In the genomic region with DNA sequence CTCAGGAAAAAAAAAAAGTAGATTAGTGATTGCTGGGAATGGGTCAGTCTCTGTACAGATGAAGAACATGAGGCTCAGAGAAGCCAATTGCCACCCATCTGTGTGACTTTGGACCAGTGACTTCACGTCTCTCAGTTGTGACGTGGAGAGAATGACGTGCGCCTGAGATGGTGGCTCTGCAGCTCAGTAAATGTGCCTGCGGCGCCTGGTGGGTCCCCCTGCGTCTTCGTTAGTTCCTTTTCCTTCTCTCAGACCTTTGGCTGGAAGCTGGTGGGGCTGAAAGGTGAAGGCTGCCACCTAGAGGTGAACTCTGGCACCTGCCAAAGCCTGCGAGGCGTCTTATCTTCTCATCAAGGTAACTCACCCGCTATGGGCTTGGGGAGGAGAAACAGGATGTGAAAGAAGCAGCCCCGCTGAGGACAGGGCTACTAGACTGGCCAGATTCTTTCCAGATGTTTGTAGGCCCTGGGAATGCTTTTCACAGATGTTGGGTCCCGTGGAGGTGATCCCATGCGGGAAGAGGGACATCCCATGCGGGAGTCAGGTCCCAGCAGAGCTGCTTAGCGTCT, we compare ENCODE assay signal across 8 cellular contexts. TPM values are rescaled to one million over a fixed set of nuclear protein-coding genes. Genes with fewer than 3 reads are reported as not detected.
DNase-seq lines count a peak whose midpoint lies in the region; ATAC-seq and TF ChIP-seq lines count a peak whose summit lies in the region.

No MANE protein-coding gene starts in this region.

- peaks cover 6 to 11% of the 10 kb centered on the region in 2 donors for H3K4me1 Mint-ChIP-seq in natural killer cell
- H3K4me1 Mint-ChIP-seq in stimulated activated naive B cell treated with anti-CD40 and anti-IgM and Interleukin-4, amounts not matched to agents 10 μg/mL and 1 μg/mL and 100 μg/mL, for 72 hours = peaks cover 21 to 39% of the 10 kb centered on the region in 2 donors

- peak; percentile 84 for ATAC-seq in GM21825 (IDR thresholded peaks at IDR 0.05; ENCODE audit: unreplicated experiment)
- peak; percentile 93 to 96 (median 94) for ATAC-seq in natural killer cell
- peak; percentile 95 to 96 for ATAC-seq in stimulated activated naive B cell treated with anti-CD40 and anti-IgM and Interleukin-4, amounts not matched to agents 10 μg/mL and 1 μg/mL and 100 μg/mL, for 72 hours (replicated peaks)

- TF ChIP-seq CTCF in PC-9 (conservative IDR thresholded peaks at IDR 0.05) = peak; percentile 90
- peak; percentile 91 to 95 (median 91) for TF ChIP-seq CTCF in esophagus muscularis mucosa (IDR thresholded peaks at IDR 0.05)
- TF ChIP-seq CTCF in natural killer cell (IDR thresholded peaks at IDR 0.05) = peak; percentile 92

- H3K9me3 ChIP-seq in Karpas-422 (ENCODE audit: low read length) = no peaks in the 10 kb centered on the region
- no peaks in the 10 kb centered on the region for H3K9me3 ChIP-seq in PC-9 (ENCODE audit: insufficient read depth, low read depth)
- no peaks in the 10 kb centered on the region for H3K9me3 ChIP-seq in esophagus muscularis mucosa

- no peaks in the 10 kb centered on the region for H3K36me3 Mint-ChIP-seq in natural killer cell
- H3K36me3 Mint-ChIP-seq in stimulated activated naive B cell treated with anti-CD40 and anti-IgM and Interleukin-4, amounts not matched to agents 10 μg/mL and 1 μg/mL and 100 μg/mL, for 72 hours = no peaks in the 10 kb centered on the region

- no peak overlapping the region for H3K4me3 ChIP-seq in Karpas-422 (ENCODE audit: low read length)
- H3K4me3 ChIP-seq in PC-9 = peak overlapping the region; percentile 30; the same call in 1 of the 2 replicates
- peak overlapping the region; percentile 4 to 22 (median 12) for H3K4me3 ChIP-seq in esophagus muscularis mucosa

- H3K9me2 ChIP-seq in Karpas-422 (replicated peaks; ENCODE audit: insufficient read depth, low read length) (no peaks in the 10 kb centered on the region), PC-9 (ENCODE audit: insufficient read depth) (no peaks in the 10 kb centered on the region)

- CTCF ChIA-PET in PC-9 (lab: Charles Lee) = interaction anchor here (0.6 to 1.1 kb wide), 12 partner anchors 9 to 487 kb away, joined by 3 to 13 read pairs (median 4); a partner anchor contains a TSS

- H3K9me3 Mint-ChIP-seq in natural killer cell = no peaks in the 10 kb centered on the region
- H3K9me3 Mint-ChIP-seq in stimulated activated naive B cell treated with anti-CD40 and anti-IgM and Interleukin-4, amounts not matched to agents 10 μg/mL and 1 μg/mL and 100 μg/mL, for 72 hours = no peaks in the 10 kb centered on the region

- peak overlapping the region; percentile 47 for H3K9ac ChIP-seq in Karpas-422 (ENCODE audit: low read length)

- POLR2A ChIA-PET in PC-9 (lab: Charles Lee; ENCODE audit: unreplicated experiment) = no interaction called here

- peak; percentile 83 for DNase-seq in DMS114 treated with DMSO at 0.1 percent for 48 hours (lab: John Stamatoyannopoulos, UW; ENCODE audit: unreplicated experiment)
- DNase-seq in Karpas-422 = peak; percentile 98
- DNase-seq in PC-9 = peak; percentile 85 to 95
- DNase-seq in activated T-cell treated with anti-CD3 and anti-CD28 coated beads for 24 hours (ENCODE audit: low read depth) = peak; percentile 89
- peak; percentile 98 for DNase-seq in esophagus muscularis mucosa (ENCODE audit: extremely low spot score)
- DNase-seq in natural killer cell = peak; percentile 81
- peak; percentile 96 for DNase-seq in stimulated activated naive B cell treated with anti-CD40 and anti-IgM and Interleukin-4, amounts not matched to agents 10 μg/mL and 1 μg/mL and 100 μg/mL, for 72 hours

- H3K4me3 Mint-ChIP-seq in natural killer cell = peak overlapping the region; percentile 17
- peak overlapping the region; percentile 24 to 48 for H3K4me3 Mint-ChIP-seq in stimulated activated naive B cell treated with anti-CD40 and anti-IgM and Interleukin-4, amounts not matched to agents 10 μg/mL and 1 μg/mL and 100 μg/mL, for 72 hours

- intact Hi-C loops in PC-9 (cut with micrococcal nuclease; ENCODE audit: unreplicated experiment) = loop anchor here (1.0 to 10.0 kb wide), 8 partner anchors 42 to 853 kb away; a partner anchor contains a TSS
- intact Hi-C loops in esophagus muscularis mucosa (cut with DNase I) = loop anchor here (1.0 to 10.0 kb wide), 2 partner anchors 42 to 195 kb away; a partner anchor contains a TSS
- intact Hi-C loops in natural killer cell (cut with micrococcal nuclease) = loop anchor here (1.0 kb wide), 1 partner anchor 42 kb away; no protein-coding TSS in a partner anchor

- H2AFZ ChIP-seq in Karpas-422 (ENCODE audit: low read length) (peak overlapping the region; percentile 79; the same call in 1 of the 2 replicates), PC-9 (peak overlapping the region; percentile 74)

- no peaks in the 10 kb centered on the region for H4K20me1 ChIP-seq in Karpas-422 (ENCODE audit: insufficient read depth, low read depth, low read length)
- H4K20me1 ChIP-seq in PC-9 (ENCODE audit: insufficient read depth) = no peaks in the 10 kb centered on the region

- peak overlapping the region; percentile 55 for H3K4me2 ChIP-seq in Karpas-422 (ENCODE audit: low read depth, low read length, poor library complexity, severe bottlenecking)
- peak overlapping the region; percentile 52 for H3K4me2 ChIP-seq in PC-9

- H3K27me3 ChIP-seq in Karpas-422 (ENCODE audit: low read length) = no peaks in the 10 kb centered on the region
- H3K27me3 ChIP-seq in PC-9 (ENCODE audit: insufficient read depth, low read depth) = no peaks in the 10 kb centered on the region
- no peaks in the 10 kb centered on the region for H3K27me3 ChIP-seq in esophagus muscularis mucosa

- H3K79me2 ChIP-seq in Karpas-422 (ENCODE audit: low read length) (no peaks in the 10 kb centered on the region), PC-9 (ENCODE audit: low read depth) (no peaks in the 10 kb centered on the region)

- no peak for TF ChIP-seq EP300 in esophagus muscularis mucosa (IDR thresholded peaks at IDR 0.05)

- H3K27me3 Mint-ChIP-seq in natural killer cell (ENCODE audit: low read depth in 2 of 2) = peaks cover 0 to 3% of the 10 kb centered on the region in 2 donors
- H3K27me3 Mint-ChIP-seq in stimulated activated naive B cell treated with anti-CD40 and anti-IgM and Interleukin-4, amounts not matched to agents 10 μg/mL and 1 μg/mL and 100 μg/mL, for 72 hours = no peaks in the 10 kb centered on the region

- peak overlapping the region in 1 of 2 donors; percentile 33 for H3K27ac Mint-ChIP-seq in natural killer cell
- H3K27ac Mint-ChIP-seq in stimulated activated naive B cell treated with anti-CD40 and anti-IgM and Interleukin-4, amounts not matched to agents 10 μg/mL and 1 μg/mL and 100 μg/mL, for 72 hours = peak overlapping the region; percentile 44

- TF ChIP-seq POLR2A in esophagus muscularis mucosa (IDR thresholded peaks at IDR 0.05; ENCODE audit: low read depth) = no peak

- H3F3A ChIP-seq in PC-9 (ENCODE audit: insufficient read depth, low read depth) = no peaks in the 10 kb centered on the region

- no TSS peak for BruUV-seq in PC-9 (replicated peaks; lab: Mats Ljungman, UMichigan)

- H3K36me3 ChIP-seq in Karpas-422 (ENCODE audit: insufficient read depth, low read length) (no peaks in the 10 kb centered on the region), PC-9 (ENCODE audit: low read depth) (no peaks in the 10 kb centered on the region), esophagus muscularis mucosa (no peaks in the 10 kb centered on the region)

- H3K4me1 ChIP-seq in Karpas-422 (ENCODE audit: low read length) (peaks cover 15% of the 10 kb centered on the region), PC-9 (replicated peaks; ENCODE audit: insufficient read depth) (peaks cover 24% of the 10 kb centered on the region), esophagus muscularis mucosa (peaks cover under 1 to 17% (median 13%) of the 10 kb centered on the region in 4 donors)

- WGBS in esophagus muscularis mucosa = 8% methylated on average over 14 of the region's 16 CpGs

- H3K27ac ChIP-seq in Karpas-422 (ENCODE audit: low read length) (no peak overlapping the region), PC-9 (no peak overlapping the region), esophagus muscularis mucosa (replicated peaks in 1 of 4) (no peak overlapping the region)

RNA-seq across cellular contexts. Expression of a gene that starts 8.7 kb away (rescaled TPM):
- 6.6 and 8.0 TPM in 2 replicates for total RNA-seq in Karpas-422 (2014; rRNA removed; shearing (Covaris generic); ENCODE audit: low replicate concordance)
- total RNA-seq in PC-9 (2021) (7.6 and 9.0 TPM in 2 replicates), esophagus muscularis mucosa (under 1 TPM in 3 of 4 donors, not detected in 1; 0.11 to 0.26 (median 0.17) TPM), natural killer cell (1 to 10 TPM; 2.1 to 3.9 (median 3.2) TPM)

RNA-seq across cellular contexts. Expression of a gene that starts 19.5 kb away (rescaled TPM):
- total RNA-seq in Karpas-422 (2014; rRNA removed; shearing (Covaris generic); ENCODE audit: low replicate concordance) = 32.0 and 33.0 TPM in 2 replicates
- total RNA-seq in PC-9 (2021) (10.4 and 24.7 TPM in 2 replicates), esophagus muscularis mucosa (100 to 1,000 TPM in 3 of 4 donors, 10 to 100 TPM in 1; 75.2 to 352 (median 274) TPM), natural killer cell (1 to 10 TPM in 2 of 3 donors, under 1 TPM in 1; 0.29 to 6.5 (median 2.4) TPM)

RNA-seq across cellular contexts. Expression of a gene that starts 55.8 kb away (rescaled TPM):
- 0.60 and 0.61 TPM in 2 replicates for total RNA-seq in Karpas-422 (2014; rRNA removed; shearing (Covaris generic); ENCODE audit: low replicate concordance)
- total RNA-seq in PC-9 (2021) (17.6 and 24.1 TPM in 2 replicates), esophagus muscularis mucosa (10 to 100 TPM; 25.3 to 32.8 (median 27.9) TPM), natural killer cell (under 1 TPM; 0.25 to 0.70 (median 0.59) TPM)

Comparison
In these comparisons a context has a peak if more than half of its experiments do, and no peak if none do; other contexts are left out.
1. RNA of a gene that starts 55.8 kb away (total RNA-seq): 25.3 to 32.8 TPM in esophagus muscularis mucosa and 17.6 to 24.1 TPM in PC-9; 0.60 to 0.61 TPM in Karpas-422 and 0.25 to 0.70 TPM in natural killer cell; every median in the first group is over 10 times any median in the second.
2. Peak in every context shown above with its lines, with median percentiles within 50 percentile points of each other: DNase-seq, ATAC-seq and CTCF ChIP-seq.